8 cellular contexts compared by ENCODE assay signal in the genomic region with DNA sequence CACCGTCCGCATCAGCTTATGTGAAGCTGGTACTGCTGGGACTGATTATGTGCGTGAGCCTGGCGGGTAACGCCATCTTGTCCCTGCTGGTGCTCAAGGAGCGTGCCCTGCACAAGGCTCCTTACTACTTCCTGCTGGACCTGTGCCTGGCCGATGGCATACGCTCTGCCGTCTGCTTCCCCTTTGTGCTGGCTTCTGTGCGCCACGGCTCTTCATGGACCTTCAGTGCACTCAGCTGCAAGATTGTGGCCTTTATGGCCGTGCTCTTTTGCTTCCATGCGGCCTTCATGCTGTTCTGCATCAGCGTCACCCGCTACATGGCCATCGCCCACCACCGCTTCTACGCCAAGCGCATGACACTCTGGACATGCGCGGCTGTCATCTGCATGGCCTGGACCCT. TPM values are rescaled to one million over a fixed set of nuclear protein-coding genes. Genes with fewer than 3 reads are reported as not detected.
"Had no signal": no experiment of that assay in that cellular context is flagged by ENCODE, and none has a peak within 500 bp of the region (broad histone marks: within the 10 kb centered on the region; RNA-seq: fewer than 3 reads in every experiment).

No MANE protein-coding gene starts in this region.

- H3K4me3 Mint-ChIP-seq: GM23338, H9, IgD-negative memory B cell had no signal

- H3K36me3 Mint-ChIP-seq: IgD-negative memory B cell had no signal

- FAIRE-seq: H1, H54, HepG2 had no signal

- DNase-seq: H9, HCEC 1CT had no signal

- H3K9me3 Mint-ChIP-seq: GM23338, IgD-negative memory B cell had no signal

- H3K4me3 ChIP-seq: GM23338 had no signal

- H3K27me3 Mint-ChIP-seq: IgD-negative memory B cell had no signal

- H3K27ac Mint-ChIP-seq: GM23338, IgD-negative memory B cell had no signal

- H3K4me2 ChIP-seq: GM23338 had no signal

- ATAC-seq: GM23338, HepG2 had no signal

- H2AFZ ChIP-seq: GM23338 had no signal

- H3K27ac ChIP-seq: HL-60 had no signal

RNA-seq across cellular contexts. Expression of gene GPR173, which starts 28.1 kb away (rescaled TPM):
- total RNA-seq: HepG2 had no signal
- polyA plus RNA-seq: IgD-negative memory B cell had no signal
